8 cellular contexts compared by ENCODE assay signal in genomic region chr2:75710220-75710576, GRCh38. TPM values are rescaled to one million over a fixed set of nuclear protein-coding genes. Genes with fewer than 3 reads are reported as not detected.
DNase-seq lines count a peak whose midpoint lies in the region; ATAC-seq and TF ChIP-seq lines count a peak whose summit lies in the region.

No MANE protein-coding gene starts in this region.

- ATAC-seq in GM18519 (IDR thresholded peaks at IDR 0.05; ENCODE audit: low FRiP score, unreplicated experiment) (peak; percentile 6), HG02938 (IDR thresholded peaks at IDR 0.05; ENCODE audit: unreplicated experiment) (peak; percentile 28), activated B cell treated with CpG ODN at 0.5 μM for 24 hours (ENCODE audit: low read depth) (no peak)
- peak; percentile 70 for ATAC-seq in stimulated activated naive CD8-positive, alpha-beta T cell treated with anti-CD3 and anti-CD28 coated beads, Interleukin-15, amount 100 ng/mL, for 72 hours

- no peak overlapping the region for H3K27ac ChIP-seq in iPS DF 6.9 (ENCODE audit: low read length)

- no peaks in the 10 kb centered on the region for H3K9me3 ChIP-seq in iPS DF 6.9 (ENCODE audit: control insufficient read depth, insufficient read depth, low read length)

- H3K27me3 ChIP-seq in iPS DF 6.9 (ENCODE audit: control insufficient read depth, insufficient read depth, low read length), result no peaks in the 10 kb centered on the region

- peaks cover 9% of the 10 kb centered on the region for H3K36me3 Mint-ChIP-seq in activated B cell treated with CpG ODN at 0.5 μM for 24 hours (ENCODE audit: low read depth)

- WGBS in iPS DF 6.9 (ENCODE audit: insufficient coverage, insufficient read length), result no CpG with 5 or more reads among the region's 12 CpGs

- H3K27ac Mint-ChIP-seq in activated B cell treated with CpG ODN at 0.5 μM for 24 hours, result peak overlapping the region; percentile 95
- H3K27ac Mint-ChIP-seq in stimulated activated naive CD8-positive, alpha-beta T cell treated with anti-CD3 and anti-CD28 coated beads, Interleukin-15, amount 100 ng/mL, for 72 hours, result peak overlapping the region; percentile 97 to 98

- no peak for DNase-seq in activated B cell treated with CpG ODN at 0.5 μM for 24 hours
- no peak for DNase-seq in iPS DF 6.9 (ENCODE audit: low read depth, low spot score)
- DNase-seq in stimulated activated naive CD8-positive, alpha-beta T cell treated with anti-CD3 and anti-CD28 coated beads, Interleukin-15, amount 100 ng/mL, for 72 hours, result no peak
- DNase-seq in D341Med (ENCODE audit: low spot score), result no peak
- no peak for DNase-seq in DMS114 treated with DMSO at 0.1 percent for 48 hours (lab: John Stamatoyannopoulos, UW; ENCODE audit: unreplicated experiment)
- DNase-seq in NCI-H1105 (lab: John Stamatoyannopoulos, UW), result no peak

- CTCF ChIA-PET in activated B cell treated with CpG ODN at 0.5 μM for 24 hours (lab: Charles Lee), result no interaction called here

- intact Hi-C loops in activated B cell treated with CpG ODN at 0.5 μM for 24 hours (cut with micrococcal nuclease), result loop anchor here (1.0 to 2.0 kb wide), 2 partner anchors 33 to 64 kb away; partner anchors contain the start of gene MRPL19

- peak overlapping the region; percentile 89 for H3K4me3 Mint-ChIP-seq in activated B cell treated with CpG ODN at 0.5 μM for 24 hours
- peak overlapping the region; percentile 95 for H3K4me3 Mint-ChIP-seq in stimulated activated naive CD8-positive, alpha-beta T cell treated with anti-CD3 and anti-CD28 coated beads, Interleukin-15, amount 100 ng/mL, for 72 hours

- no peaks in the 10 kb centered on the region for H3K9me3 Mint-ChIP-seq in activated B cell treated with CpG ODN at 0.5 μM for 24 hours
- no peaks in the 10 kb centered on the region for H3K9me3 Mint-ChIP-seq in stimulated activated naive CD8-positive, alpha-beta T cell treated with anti-CD3 and anti-CD28 coated beads, Interleukin-15, amount 100 ng/mL, for 72 hours

- no peak for TF ChIP-seq CTCF in activated B cell treated with CpG ODN at 0.5 μM for 24 hours (IDR thresholded peaks at IDR 0.05)

- peaks cover 21% of the 10 kb centered on the region for H3K4me1 Mint-ChIP-seq in activated B cell treated with CpG ODN at 0.5 μM for 24 hours
- H3K4me1 Mint-ChIP-seq in stimulated activated naive CD8-positive, alpha-beta T cell treated with anti-CD3 and anti-CD28 coated beads, Interleukin-15, amount 100 ng/mL, for 72 hours, result peaks cover 18% of the 10 kb centered on the region

- POLR2A ChIA-PET in activated B cell treated with CpG ODN at 0.5 μM for 24 hours (lab: Charles Lee), result interaction anchor here (0.8 to 0.9 kb wide), 2 partner anchors 59 to 64 kb away, joined by 3 to 5 read pairs; partner anchors contain the start of gene MRPL19

- H3K4me3 ChIP-seq in iPS DF 6.9 (ENCODE audit: low read length), result peak overlapping the region; percentile 58; the same call in 1 of the 2 replicates

- H3K36me3 ChIP-seq in iPS DF 6.9 (ENCODE audit: control insufficient read depth, insufficient read depth, low read length), result no peaks in the 10 kb centered on the region

- no peaks in the 10 kb centered on the region for H3K27me3 Mint-ChIP-seq in activated B cell treated with CpG ODN at 0.5 μM for 24 hours
- peaks cover 7% of the 10 kb centered on the region for H3K27me3 Mint-ChIP-seq in stimulated activated naive CD8-positive, alpha-beta T cell treated with anti-CD3 and anti-CD28 coated beads, Interleukin-15, amount 100 ng/mL, for 72 hours

- no peaks in the 10 kb centered on the region for H3K4me1 ChIP-seq in iPS DF 6.9 (ENCODE audit: control insufficient read depth, insufficient read depth, low read length)

RNA-seq across cellular contexts. Expression of gene GCFC2, which starts 0.5 kb away (rescaled TPM):
- total RNA-seq in activated B cell treated with CpG ODN at 0.5 μM for 24 hours, result 26.2 and 27.5 TPM in 2 replicates
